8 cellular contexts compared by ENCODE assay signal in genomic region chr2:226792155-226792871, GRCh38. TPM values are rescaled to one million over a fixed set of nuclear protein-coding genes. Genes with fewer than 3 reads are reported as not detected.
DNase-seq lines count a peak whose midpoint lies in the region; ATAC-seq and TF ChIP-seq lines count a peak whose summit lies in the region.

No MANE protein-coding gene starts in this region.

- H3K4me1 ChIP-seq in right cardiac atrium (ENCODE audit: control insufficient read depth, insufficient read depth, low read length) (peaks cover 6% of the 10 kb centered on the region), smooth muscle cell (ENCODE audit: low read depth) (peaks cover 26% of the 10 kb centered on the region)

- H3K4me2 ChIP-seq in smooth muscle cell = peak overlapping the region; percentile 90

- H3K9me3 ChIP-seq in right cardiac atrium (ENCODE audit: control insufficient read depth, low read length) (no peaks in the 10 kb centered on the region), smooth muscle cell (replicated peaks; ENCODE audit: low read depth) (no peaks in the 10 kb centered on the region)

- peaks cover 93% of the 10 kb centered on the region for H3K79me2 ChIP-seq in smooth muscle cell (ENCODE audit: low read depth)

- peak overlapping the region; percentile 83 for H3K9ac ChIP-seq in smooth muscle cell (ENCODE audit: low read depth)

- ATAC-seq in activated B cell treated with CpG ODN at 0.5 μM for 24 hours (ENCODE audit: low read depth) (no peak), right cardiac atrium (no peak), GM19452 (IDR thresholded peaks at IDR 0.05; ENCODE audit: unreplicated experiment) (no peak)

- CTCF ChIA-PET in activated naive CD4-positive, alpha-beta T cell treated with anti-CD3 and anti-CD28 coated beads, Interleukin-2, amount 10 ng/mL, durations not matched to agents 7 days and 5 days (lab: Charles Lee) = no interaction called here
- CTCF ChIA-PET in activated B cell treated with CpG ODN at 0.5 μM for 24 hours (lab: Charles Lee) = no interaction called here

- H3K4me3 Mint-ChIP-seq in activated naive CD4-positive, alpha-beta T cell treated with anti-CD3 and anti-CD28 coated beads, Interleukin-2, amount 10 ng/mL, durations not matched to agents 7 days and 5 days = peak overlapping the region; percentile 54
- H3K4me3 Mint-ChIP-seq in activated B cell treated with CpG ODN at 0.5 μM for 24 hours = peak overlapping the region; percentile 86

- H3K36me3 Mint-ChIP-seq in activated naive CD4-positive, alpha-beta T cell treated with anti-CD3 and anti-CD28 coated beads, Interleukin-2, amount 10 ng/mL, durations not matched to agents 7 days and 5 days = peaks cover 36% of the 10 kb centered on the region
- H3K36me3 Mint-ChIP-seq in activated B cell treated with CpG ODN at 0.5 μM for 24 hours (ENCODE audit: low read depth) = peaks cover 6% of the 10 kb centered on the region

- H3K27me3 Mint-ChIP-seq in activated naive CD4-positive, alpha-beta T cell treated with anti-CD3 and anti-CD28 coated beads, Interleukin-2, amount 10 ng/mL, durations not matched to agents 7 days and 5 days = no peaks in the 10 kb centered on the region
- H3K27me3 Mint-ChIP-seq in activated B cell treated with CpG ODN at 0.5 μM for 24 hours = no peaks in the 10 kb centered on the region

- H3K27ac Mint-ChIP-seq in activated naive CD4-positive, alpha-beta T cell treated with anti-CD3 and anti-CD28 coated beads, Interleukin-2, amount 10 ng/mL, durations not matched to agents 7 days and 5 days = peak overlapping the region; percentile 88
- H3K27ac Mint-ChIP-seq in activated B cell treated with CpG ODN at 0.5 μM for 24 hours = peak overlapping the region; percentile 89

- 31% methylated on average over 7 of the region's 7 CpGs for WGBS in right cardiac atrium
- 37% methylated on average over 7 of the region's 7 CpGs for WGBS in smooth muscle cell (ENCODE audit: low lambda C conversion rate)

- H3F3A ChIP-seq in smooth muscle cell (ENCODE audit: low read depth) = no peaks in the 10 kb centered on the region

- no peaks in the 10 kb centered on the region for H3K36me3 ChIP-seq in smooth muscle cell (ENCODE audit: low read depth)

- H3K27me3 ChIP-seq in right cardiac atrium (ENCODE audit: control insufficient read depth, insufficient read depth) (no peaks in the 10 kb centered on the region), smooth muscle cell (ENCODE audit: low read depth) (no peaks in the 10 kb centered on the region)

- peak overlapping the region; percentile 87 for H2AFZ ChIP-seq in smooth muscle cell (ENCODE audit: low read depth)

- TF ChIP-seq CTCF in activated B cell treated with CpG ODN at 0.5 μM for 24 hours (IDR thresholded peaks at IDR 0.05) = no peak
- TF ChIP-seq CTCF in smooth muscle cell (IDR thresholded peaks at IDR 0.05; ENCODE audit: borderline replicate concordance, insufficient read depth, poor library complexity, severe bottlenecking) = no peak

- peaks cover 2% of the 10 kb centered on the region for H3K9me3 Mint-ChIP-seq in activated naive CD4-positive, alpha-beta T cell treated with anti-CD3 and anti-CD28 coated beads, Interleukin-2, amount 10 ng/mL, durations not matched to agents 7 days and 5 days
- H3K9me3 Mint-ChIP-seq in activated B cell treated with CpG ODN at 0.5 μM for 24 hours = no peaks in the 10 kb centered on the region

- POLR2A ChIA-PET in activated B cell treated with CpG ODN at 0.5 μM for 24 hours (lab: Charles Lee) = interaction anchor here (0.6 to 4.7 kb wide), 5 partner anchors 8 to 189 kb away, joined by 3 to 29 read pairs (median 6); partner anchors contain the start of genes IRS1 and RHBDD1

- DNase-seq in activated naive CD4-positive, alpha-beta T cell treated with anti-CD3 and anti-CD28 coated beads, Interleukin-2, amount 10 ng/mL, durations not matched to agents 7 days and 5 days = no peak
- DNase-seq in activated naive CD4-positive, alpha-beta T cell treated with anti-CD3 and anti-CD28 coated beads, Interleukin-2, amount 50 U/mL, for 16 hours = no peak
- DNase-seq in activated B cell treated with CpG ODN at 0.5 μM for 24 hours (no peak), right cardiac atrium (no peak), smooth muscle cell (lab: John Stamatoyannopoulos, UW; ENCODE audit: unreplicated experiment) (no peak), NCI-H1105 (lab: John Stamatoyannopoulos, UW) (no peak)
- DNase-seq in stimulated activated CD8-positive, alpha-beta memory T cell treated with anti-CD3 and anti-CD28 coated beads, Interleukin-4, amount 100 ng/mL, for 48 hours = no peak

- H3K27ac ChIP-seq in right cardiac atrium (ENCODE audit: low read length) = peak overlapping the region; percentile 99
- H3K27ac ChIP-seq in smooth muscle cell (ENCODE audit: low read depth) = peak overlapping the region; percentile 83

- H4K20me1 ChIP-seq in smooth muscle cell (ENCODE audit: low read depth) = peaks cover 52% of the 10 kb centered on the region

- peaks cover 81% of the 10 kb centered on the region for H3K4me1 Mint-ChIP-seq in activated naive CD4-positive, alpha-beta T cell treated with anti-CD3 and anti-CD28 coated beads, Interleukin-2, amount 10 ng/mL, durations not matched to agents 7 days and 5 days
- H3K4me1 Mint-ChIP-seq in activated B cell treated with CpG ODN at 0.5 μM for 24 hours = peaks cover 41% of the 10 kb centered on the region

- H3K4me3 ChIP-seq in right cardiac atrium (ENCODE audit: low read length) (peak overlapping the region; percentile 92), smooth muscle cell (peak overlapping the region; percentile 77)

- intact Hi-C loops in activated B cell treated with CpG ODN at 0.5 μM for 24 hours (cut with micrococcal nuclease) (loop anchor here (2.0 to 5.0 kb wide), 3 partner anchors 372 to 1850 kb away; partner anchors contain the start of genes COL4A3 and COL4A4), right cardiac atrium (cut with DNase I) (loop anchor here in 3 of 4 donors (10.0 kb wide), 6 partner anchors 48 to 578 kb away; no protein-coding TSS in a partner anchor)

RNA-seq across cellular contexts. Expression of gene IRS1, which starts 7.3 kb away (rescaled TPM):
- 3.2 and 3.6 TPM in 2 replicates for total RNA-seq in activated B cell treated with CpG ODN at 0.5 μM for 24 hours
- 10 to 100 TPM; 14.2 to 16.0 (median 15.0) TPM for total RNA-seq in right cardiac atrium
- 6.2 TPM for polyA plus RNA-seq in right cardiac atrium
- total RNA-seq in smooth muscle cell = 14.3 and 14.6 TPM in 2 replicates
- polyA plus RNA-seq in smooth muscle cell = 8.6 and 9.4 TPM in 2 replicates

RNA-seq across cellular contexts. Expression of gene RHBDD1, which starts 43.5 kb away (rescaled TPM):
- total RNA-seq in activated B cell treated with CpG ODN at 0.5 μM for 24 hours (71.1 and 90.2 TPM in 2 replicates), right cardiac atrium (10 to 100 TPM; 40.4 to 47.3 (median 41.1) TPM), smooth muscle cell (20.7 and 28.3 TPM in 2 replicates)
- polyA plus RNA-seq in right cardiac atrium (9.3 TPM), smooth muscle cell (11.3 and 12.8 TPM in 2 replicates)
